1 cellular context compared by ENCODE assay signal in genomic region chr1:46466477-46467182, GRCh38.
TF ChIP-seq lines count a peak whose summit lies in the region.

No MANE protein-coding gene starts in this region.

TF ChIP-seq in HepG2, 621 proteins besides CTCF, POLR2A, EP300 and RAD21 (continued from another document and continues in another):
- TF ChIP-seq, protein P1, sequence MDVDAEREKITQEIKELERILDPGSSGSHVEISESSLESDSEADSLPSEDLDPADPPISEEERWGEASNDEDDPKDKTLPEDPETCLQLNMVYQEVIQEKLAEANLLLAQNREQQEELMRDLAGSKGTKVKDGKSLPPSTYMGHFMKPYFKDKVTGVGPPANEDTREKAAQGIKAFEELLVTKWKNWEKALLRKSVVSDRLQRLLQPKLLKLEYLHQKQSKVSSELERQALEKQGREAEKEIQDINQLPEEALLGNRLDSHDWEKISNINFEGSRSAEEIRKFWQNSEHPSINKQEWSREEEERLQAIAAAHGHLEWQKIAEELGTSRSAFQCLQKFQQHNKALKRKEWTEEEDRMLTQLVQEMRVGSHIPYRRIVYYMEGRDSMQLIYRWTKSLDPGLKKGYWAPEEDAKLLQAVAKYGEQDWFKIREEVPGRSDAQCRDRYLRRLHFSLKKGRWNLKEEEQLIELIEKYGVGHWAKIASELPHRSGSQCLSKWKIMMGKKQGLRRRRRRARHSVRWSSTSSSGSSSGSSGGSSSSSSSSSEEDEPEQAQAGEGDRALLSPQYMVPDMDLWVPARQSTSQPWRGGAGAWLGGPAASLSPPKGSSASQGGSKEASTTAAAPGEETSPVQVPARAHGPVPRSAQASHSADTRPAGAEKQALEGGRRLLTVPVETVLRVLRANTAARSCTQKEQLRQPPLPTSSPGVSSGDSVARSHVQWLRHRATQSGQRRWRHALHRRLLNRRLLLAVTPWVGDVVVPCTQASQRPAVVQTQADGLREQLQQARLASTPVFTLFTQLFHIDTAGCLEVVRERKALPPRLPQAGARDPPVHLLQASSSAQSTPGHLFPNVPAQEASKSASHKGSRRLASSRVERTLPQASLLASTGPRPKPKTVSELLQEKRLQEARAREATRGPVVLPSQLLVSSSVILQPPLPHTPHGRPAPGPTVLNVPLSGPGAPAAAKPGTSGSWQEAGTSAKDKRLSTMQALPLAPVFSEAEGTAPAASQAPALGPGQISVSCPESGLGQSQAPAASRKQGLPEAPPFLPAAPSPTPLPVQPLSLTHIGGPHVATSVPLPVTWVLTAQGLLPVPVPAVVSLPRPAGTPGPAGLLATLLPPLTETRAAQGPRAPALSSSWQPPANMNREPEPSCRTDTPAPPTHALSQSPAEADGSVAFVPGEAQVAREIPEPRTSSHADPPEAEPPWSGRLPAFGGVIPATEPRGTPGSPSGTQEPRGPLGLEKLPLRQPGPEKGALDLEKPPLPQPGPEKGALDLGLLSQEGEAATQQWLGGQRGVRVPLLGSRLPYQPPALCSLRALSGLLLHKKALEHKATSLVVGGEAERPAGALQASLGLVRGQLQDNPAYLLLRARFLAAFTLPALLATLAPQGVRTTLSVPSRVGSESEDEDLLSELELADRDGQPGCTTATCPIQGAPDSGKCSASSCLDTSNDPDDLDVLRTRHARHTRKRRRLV (CRISPR knock-in tag; IDR thresholded peaks at IDR 0.05): no peak
- TF ChIP-seq MYNN (CRISPR knock-in tag; IDR thresholded peaks at IDR 0.05; ENCODE audit: low read depth) (no peak), TBL1XR1 (IDR thresholded peaks at IDR 0.05; ENCODE audit: borderline replicate concordance, low read length, partially characterized antibody) (no peak), FIP1L1 (IDR thresholded peaks at IDR 0.05; ENCODE audit: borderline replicate concordance, insufficient read depth, low read depth, low read length) (no peak), PATZ1 (CRISPR knock-in tag; IDR thresholded peaks at IDR 0.05) (peak; percentile 31; the same call in 1 of the 2 replicates), RXRA (CRISPR knock-in tag; IDR thresholded peaks at IDR 0.05) (no peak), ZNF501 (CRISPR knock-in tag; IDR thresholded peaks at IDR 0.05) (no peak), ZNF318 (CRISPR knock-in tag; IDR thresholded peaks at IDR 0.05) (no peak), ARID4A (CRISPR knock-in tag; IDR thresholded peaks at IDR 0.05; ENCODE audit: borderline replicate concordance) (peak; percentile 23; the same call in 1 of the 2 replicates), SRF (IDR thresholded peaks at IDR 0.05; ENCODE audit: low read depth, low read length) (no peak)
- TF ChIP-seq, protein P2, sequence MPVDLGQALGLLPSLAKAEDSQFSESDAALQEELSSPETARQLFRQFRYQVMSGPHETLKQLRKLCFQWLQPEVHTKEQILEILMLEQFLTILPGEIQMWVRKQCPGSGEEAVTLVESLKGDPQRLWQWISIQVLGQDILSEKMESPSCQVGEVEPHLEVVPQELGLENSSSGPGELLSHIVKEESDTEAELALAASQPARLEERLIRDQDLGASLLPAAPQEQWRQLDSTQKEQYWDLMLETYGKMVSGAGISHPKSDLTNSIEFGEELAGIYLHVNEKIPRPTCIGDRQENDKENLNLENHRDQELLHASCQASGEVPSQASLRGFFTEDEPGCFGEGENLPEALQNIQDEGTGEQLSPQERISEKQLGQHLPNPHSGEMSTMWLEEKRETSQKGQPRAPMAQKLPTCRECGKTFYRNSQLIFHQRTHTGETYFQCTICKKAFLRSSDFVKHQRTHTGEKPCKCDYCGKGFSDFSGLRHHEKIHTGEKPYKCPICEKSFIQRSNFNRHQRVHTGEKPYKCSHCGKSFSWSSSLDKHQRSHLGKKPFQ (CRISPR knock-in tag; IDR thresholded peaks at IDR 0.05; ENCODE audit: insufficient replicate concordance): no peak
- TF ChIP-seq, protein P3, sequence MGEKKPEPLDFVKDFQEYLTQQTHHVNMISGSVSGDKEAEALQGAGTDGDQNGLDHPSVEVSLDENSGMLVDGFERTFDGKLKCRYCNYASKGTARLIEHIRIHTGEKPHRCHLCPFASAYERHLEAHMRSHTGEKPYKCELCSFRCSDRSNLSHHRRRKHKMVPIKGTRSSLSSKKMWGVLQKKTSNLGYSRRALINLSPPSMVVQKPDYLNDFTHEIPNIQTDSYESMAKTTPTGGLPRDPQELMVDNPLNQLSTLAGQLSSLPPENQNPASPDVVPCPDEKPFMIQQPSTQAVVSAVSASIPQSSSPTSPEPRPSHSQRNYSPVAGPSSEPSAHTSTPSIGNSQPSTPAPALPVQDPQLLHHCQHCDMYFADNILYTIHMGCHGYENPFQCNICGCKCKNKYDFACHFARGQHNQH (CRISPR knock-in tag; IDR thresholded peaks at IDR 0.05): no peak
- TF ChIP-seq, protein P4, sequence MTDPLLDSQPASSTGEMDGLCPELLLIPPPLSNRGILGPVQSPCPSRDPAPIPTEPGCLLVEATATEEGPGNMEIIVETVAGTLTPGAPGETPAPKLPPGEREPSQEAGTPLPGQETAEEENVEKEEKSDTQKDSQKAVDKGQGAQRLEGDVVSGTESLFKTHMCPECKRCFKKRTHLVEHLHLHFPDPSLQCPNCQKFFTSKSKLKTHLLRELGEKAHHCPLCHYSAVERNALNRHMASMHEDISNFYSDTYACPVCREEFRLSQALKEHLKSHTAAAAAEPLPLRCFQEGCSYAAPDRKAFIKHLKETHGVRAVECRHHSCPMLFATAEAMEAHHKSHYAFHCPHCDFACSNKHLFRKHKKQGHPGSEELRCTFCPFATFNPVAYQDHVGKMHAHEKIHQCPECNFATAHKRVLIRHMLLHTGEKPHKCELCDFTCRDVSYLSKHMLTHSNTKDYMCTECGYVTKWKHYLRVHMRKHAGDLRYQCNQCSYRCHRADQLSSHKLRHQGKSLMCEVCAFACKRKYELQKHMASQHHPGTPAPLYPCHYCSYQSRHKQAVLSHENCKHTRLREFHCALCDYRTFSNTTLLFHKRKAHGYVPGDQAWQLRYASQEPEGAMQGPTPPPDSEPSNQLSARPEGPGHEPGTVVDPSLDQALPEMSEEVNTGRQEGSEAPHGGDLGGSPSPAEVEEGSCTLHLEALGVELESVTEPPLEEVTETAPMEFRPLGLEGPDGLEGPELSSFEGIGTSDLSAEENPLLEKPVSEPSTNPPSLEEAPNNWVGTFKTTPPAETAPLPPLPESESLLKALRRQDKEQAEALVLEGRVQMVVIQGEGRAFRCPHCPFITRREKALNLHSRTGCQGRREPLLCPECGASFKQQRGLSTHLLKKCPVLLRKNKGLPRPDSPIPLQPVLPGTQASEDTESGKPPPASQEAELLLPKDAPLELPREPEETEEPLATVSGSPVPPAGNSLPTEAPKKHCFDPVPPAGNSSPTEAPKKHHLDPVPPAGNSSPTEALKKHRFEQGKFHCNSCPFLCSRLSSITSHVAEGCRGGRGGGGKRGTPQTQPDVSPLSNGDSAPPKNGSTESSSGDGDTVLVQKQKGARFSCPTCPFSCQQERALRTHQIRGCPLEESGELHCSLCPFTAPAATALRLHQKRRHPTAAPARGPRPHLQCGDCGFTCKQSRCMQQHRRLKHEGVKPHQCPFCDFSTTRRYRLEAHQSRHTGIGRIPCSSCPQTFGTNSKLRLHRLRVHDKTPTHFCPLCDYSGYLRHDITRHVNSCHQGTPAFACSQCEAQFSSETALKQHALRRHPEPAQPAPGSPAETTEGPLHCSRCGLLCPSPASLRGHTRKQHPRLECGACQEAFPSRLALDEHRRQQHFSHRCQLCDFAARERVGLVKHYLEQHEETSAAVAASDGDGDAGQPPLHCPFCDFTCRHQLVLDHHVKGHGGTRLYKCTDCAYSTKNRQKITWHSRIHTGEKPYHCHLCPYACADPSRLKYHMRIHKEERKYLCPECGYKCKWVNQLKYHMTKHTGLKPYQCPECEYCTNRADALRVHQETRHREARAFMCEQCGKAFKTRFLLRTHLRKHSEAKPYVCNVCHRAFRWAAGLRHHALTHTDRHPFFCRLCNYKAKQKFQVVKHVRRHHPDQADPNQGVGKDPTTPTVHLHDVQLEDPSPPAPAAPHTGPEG (CRISPR knock-in tag; IDR thresholded peaks at IDR 0.05): 0 out of 2 replicates have a peak, but pooled peaks have one; percentile 31
- TF ChIP-seq, protein P5, sequence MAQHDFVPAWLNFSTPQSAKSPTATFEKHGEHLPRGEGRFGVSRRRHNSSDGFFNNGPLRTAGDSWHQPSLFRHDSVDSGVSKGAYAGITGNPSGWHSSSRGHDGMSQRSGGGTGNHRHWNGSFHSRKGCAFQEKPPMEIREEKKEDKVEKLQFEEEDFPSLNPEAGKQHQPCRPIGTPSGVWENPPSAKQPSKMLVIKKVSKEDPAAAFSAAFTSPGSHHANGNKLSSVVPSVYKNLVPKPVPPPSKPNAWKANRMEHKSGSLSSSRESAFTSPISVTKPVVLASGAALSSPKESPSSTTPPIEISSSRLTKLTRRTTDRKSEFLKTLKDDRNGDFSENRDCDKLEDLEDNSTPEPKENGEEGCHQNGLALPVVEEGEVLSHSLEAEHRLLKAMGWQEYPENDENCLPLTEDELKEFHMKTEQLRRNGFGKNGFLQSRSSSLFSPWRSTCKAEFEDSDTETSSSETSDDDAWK (CRISPR knock-in tag; IDR thresholded peaks at IDR 0.05): no peak
